ENCODE assay signal across 8 cellular contexts in genomic region chr17:78272181-78272913, GRCh38. TPM values are rescaled to one million over a fixed set of nuclear protein-coding genes. Genes with fewer than 3 reads are reported as not detected.
DNase-seq lines count a peak whose midpoint lies in the region; ATAC-seq and TF ChIP-seq lines count a peak whose summit lies in the region.

No MANE protein-coding gene starts in this region.

- H3K27me3 ChIP-seq in mammary epithelial cell (ENCODE audit: insufficient read depth, low read length) = peaks cover 6% of the 10 kb centered on the region
- H3K27me3 ChIP-seq in thyroid gland = no peaks in the 10 kb centered on the region
- H3K27me3 ChIP-seq in esophagus muscularis mucosa = peaks cover 0 to 47% (median 0%) of the 10 kb centered on the region in 4 donors

- peak overlapping the region; percentile 66 for H2AFZ ChIP-seq in mammary epithelial cell (ENCODE audit: low read depth, low read length)

- H3K9ac ChIP-seq in mammary epithelial cell (ENCODE audit: insufficient read depth, low read length) = no peak overlapping the region

- DNase-seq in mammary epithelial cell (peak; percentile 99), thyroid gland (peak; percentile 87 to 91), esophagus muscularis mucosa (ENCODE audit: extremely low spot score) (no peak)

- H3K4me3 ChIP-seq in mammary epithelial cell (replicated peaks in 1 of 3; ENCODE audit: insufficient read depth in 1 of 3, low read depth in 2 of 3, low read length in 3 of 3) (no peak overlapping the region), mesodermal cell (ENCODE audit: extremely low read depth, insufficient read depth, low read length, poor library complexity, severe bottlenecking) (no peak overlapping the region), thyroid gland (replicated peaks in 1 of 3) (no peak overlapping the region), esophagus muscularis mucosa (no peak overlapping the region)

- H3K36me3 ChIP-seq in mammary epithelial cell (ENCODE audit: insufficient read depth, low read length) (no peaks in the 10 kb centered on the region), mesodermal cell (ENCODE audit: control insufficient read depth, insufficient read depth, low read length) (no peaks in the 10 kb centered on the region), thyroid gland (no peaks in the 10 kb centered on the region), esophagus muscularis mucosa (no peaks in the 10 kb centered on the region)

- CTCF ChIA-PET in mammary epithelial cell (lab: Charles Lee; ENCODE audit: low non-redundant PET) = no interaction called here

- peak; percentile 51 for ATAC-seq in HG02798 (IDR thresholded peaks at IDR 0.05; ENCODE audit: poor library complexity, unreplicated experiment)
- peak; percentile 15; the same call in 1 of the 3 replicates for ATAC-seq in SK-N-SH treated with all-trans-retinoic acid at 6 μM for 48 hours
- ATAC-seq in HG03139 (IDR thresholded peaks at IDR 0.05; ENCODE audit: unreplicated experiment) = no peak
- ATAC-seq in HG03521 (IDR thresholded peaks at IDR 0.05; ENCODE audit: unreplicated experiment) = no peak

- peak overlapping the region; percentile 17 for H3K4me2 ChIP-seq in mammary epithelial cell (ENCODE audit: insufficient read depth, low read depth, low read length)

- H3K4me1 ChIP-seq in mammary epithelial cell (ENCODE audit: insufficient read depth, low read length) = peaks cover 4% of the 10 kb centered on the region
- peaks cover 49% of the 10 kb centered on the region for H3K4me1 ChIP-seq in mesodermal cell (ENCODE audit: control insufficient read depth, insufficient read depth, low read length, poor library complexity, severe bottlenecking)
- H3K4me1 ChIP-seq in thyroid gland = peaks cover 8 to 10% of the 10 kb centered on the region in 2 donors
- H3K4me1 ChIP-seq in esophagus muscularis mucosa = peaks cover 0 to 20% (median 15%) of the 10 kb centered on the region in 4 donors

- WGBS in mammary epithelial cell (ENCODE audit: low coverage, missing lambda C conversion rate) = 49% methylated on average over 17 of the region's 17 CpGs
- 51 to 57% methylated on average over 11 of the region's 17 CpGs for WGBS in mesodermal cell (ENCODE audit: insufficient coverage in 2 of 2), 2 experiments
- WGBS in thyroid gland, 2 donors = 33 to 38% methylated on average over 11 to 17 of the region's 17 CpGs
- WGBS in esophagus muscularis mucosa = 56% methylated on average over 14 of the region's 17 CpGs

- TF ChIP-seq POLR2A in thyroid gland (IDR thresholded peaks at IDR 0.05) (peak in 1 of 2 donors; percentile 78), esophagus muscularis mucosa (IDR thresholded peaks at IDR 0.05; ENCODE audit: low read depth) (no peak)

- H3K79me2 ChIP-seq in mammary epithelial cell (ENCODE audit: insufficient read depth, low read length) = no peaks in the 10 kb centered on the region

- TF ChIP-seq CTCF in mammary epithelial cell (conservative IDR thresholded peaks at IDR 0.05 in 1 of 2, IDR thresholded peaks at IDR 0.05 in 1 of 2; ENCODE audit: extremely low read depth in 1 of 2, insufficient read depth in 1 of 2, low read depth in 1 of 2, low read length in 2 of 2) (no peak), thyroid gland (IDR thresholded peaks at IDR 0.05) (no peak), esophagus muscularis mucosa (IDR thresholded peaks at IDR 0.05) (no peak)

- H3K27ac ChIP-seq in mammary epithelial cell (ENCODE audit: insufficient read depth, low read depth, low read length) (no peak overlapping the region), mesodermal cell (ENCODE audit: low read depth, low read length, severe bottlenecking) (peak overlapping the region; percentile 36), thyroid gland (peak overlapping the region; percentile 29 to 79 (median 77)), esophagus muscularis mucosa (replicated peaks in 1 of 4) (no peak overlapping the region)

- no peaks in the 10 kb centered on the region for H4K20me1 ChIP-seq in mammary epithelial cell (ENCODE audit: insufficient read depth, low read length)

- intact Hi-C loops in mammary epithelial cell (cut with micrococcal nuclease) = loop anchor here (5.0 kb wide), 1 partner anchor 150 kb away; no protein-coding TSS in a partner anchor
- intact Hi-C loops in thyroid gland (cut with DNase I) = no loop called here
- intact Hi-C loops in esophagus muscularis mucosa (cut with DNase I) = no loop called here

- dilution Hi-C loops in mammary epithelial cell (cut with HindIII; ENCODE audit: low sequenced_read_pairs) = no loop called here

- no peaks in the 10 kb centered on the region for H3K9me3 ChIP-seq in mammary epithelial cell (replicated peaks; ENCODE audit: insufficient read depth, low read length)
- H3K9me3 ChIP-seq in mesodermal cell (ENCODE audit: control insufficient read depth, low read length) = no peaks in the 10 kb centered on the region
- no peaks in the 10 kb centered on the region for H3K9me3 ChIP-seq in thyroid gland
- no peaks in the 10 kb centered on the region for H3K9me3 ChIP-seq in esophagus muscularis mucosa

- in situ Hi-C loops in mammary epithelial cell (cut with MboI; ENCODE audit: low sequenced_read_pairs in 2 of 2) = loop anchor here in 1 of 2 donors (25.0 kb wide), 1 partner anchor 160 kb away; no protein-coding TSS in a partner anchor

- TF ChIP-seq EP300 in esophagus muscularis mucosa (IDR thresholded peaks at IDR 0.05) = no peak

- no TSS peak for BruUV-seq in mammary epithelial cell (replicated peaks; lab: Mats Ljungman, UMichigan)

TF ChIP-seq in SK-N-SH treated with all-trans-retinoic acid at 6 μM for 48 hours, 23 proteins besides CTCF, POLR2A, EP300 and RAD21 (continues in another document):
- TF ChIP-seq ZNF8 (CRISPR knock-in tag; IDR thresholded peaks at IDR 0.05) = peak; percentile 32; the same call in 1 of the 2 replicates
- TF ChIP-seq ZFP3 (CRISPR knock-in tag; IDR thresholded peaks at IDR 0.05) = peak; percentile 90
- TF ChIP-seq, protein P1, sequence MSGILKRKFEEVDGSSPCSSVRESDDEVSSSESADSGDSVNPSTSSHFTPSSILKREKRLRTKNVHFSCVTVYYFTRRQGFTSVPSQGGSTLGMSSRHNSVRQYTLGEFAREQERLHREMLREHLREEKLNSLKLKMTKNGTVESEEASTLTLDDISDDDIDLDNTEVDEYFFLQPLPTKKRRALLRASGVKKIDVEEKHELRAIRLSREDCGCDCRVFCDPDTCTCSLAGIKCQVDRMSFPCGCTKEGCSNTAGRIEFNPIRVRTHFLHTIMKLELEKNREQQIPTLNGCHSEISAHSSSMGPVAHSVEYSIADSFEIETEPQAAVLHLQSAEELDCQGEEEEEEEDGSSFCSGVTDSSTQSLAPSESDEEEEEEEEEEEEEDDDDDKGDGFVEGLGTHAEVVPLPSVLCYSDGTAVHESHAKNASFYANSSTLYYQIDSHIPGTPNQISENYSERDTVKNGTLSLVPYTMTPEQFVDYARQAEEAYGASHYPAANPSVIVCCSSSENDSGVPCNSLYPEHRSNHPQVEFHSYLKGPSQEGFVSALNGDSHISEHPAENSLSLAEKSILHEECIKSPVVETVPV (CRISPR knock-in tag; IDR thresholded peaks at IDR 0.05) = no peak
- 0 out of 2 replicates have a peak, but pooled peaks have one; percentile 47 for TF ChIP-seq ZNF565 (CRISPR knock-in tag; conservative IDR thresholded peaks at IDR 0.05; ENCODE audit: low read depth)
- TF ChIP-seq TOX (CRISPR knock-in tag; IDR thresholded peaks at IDR 0.05; ENCODE audit: borderline replicate concordance) = no peak
- no peak; the same call in 1 of the 2 replicates for TF ChIP-seq TCF4 (CRISPR knock-in tag; IDR thresholded peaks at IDR 0.05; ENCODE audit: borderline replicate concordance)
- TF ChIP-seq, protein P2, sequence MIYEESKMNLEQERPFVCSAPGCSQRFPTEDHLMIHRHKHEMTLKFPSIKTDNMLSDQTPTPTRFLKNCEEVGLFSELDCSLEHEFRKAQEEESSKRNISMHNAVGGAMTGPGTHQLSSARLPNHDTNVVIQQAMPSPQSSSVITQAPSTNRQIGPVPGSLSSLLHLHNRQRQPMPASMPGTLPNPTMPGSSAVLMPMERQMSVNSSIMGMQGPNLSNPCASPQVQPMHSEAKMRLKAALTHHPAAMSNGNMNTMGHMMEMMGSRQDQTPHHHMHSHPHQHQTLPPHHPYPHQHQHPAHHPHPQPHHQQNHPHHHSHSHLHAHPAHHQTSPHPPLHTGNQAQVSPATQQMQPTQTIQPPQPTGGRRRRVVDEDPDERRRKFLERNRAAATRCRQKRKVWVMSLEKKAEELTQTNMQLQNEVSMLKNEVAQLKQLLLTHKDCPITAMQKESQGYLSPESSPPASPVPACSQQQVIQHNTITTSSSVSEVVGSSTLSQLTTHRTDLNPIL (CRISPR knock-in tag; IDR thresholded peaks at IDR 0.05; ENCODE audit: low read depth) = peak; percentile 49; the same call in 1 of the 2 replicates
- TF ChIP-seq ZC3H10 (CRISPR knock-in tag; IDR thresholded peaks at IDR 0.05) = no peak
- TF ChIP-seq SNAI2 (CRISPR knock-in tag; IDR thresholded peaks at IDR 0.05) = peak; percentile 98
- TF ChIP-seq ZNF70 (CRISPR knock-in tag; IDR thresholded peaks at IDR 0.05) = no peak

RNA-seq across cellular contexts. Expression of gene TMEM235, which starts 40.9 kb away (rescaled TPM):
- total RNA-seq in mammary epithelial cell = not detected
- not detected for polyA plus RNA-seq in mammary epithelial cell
- polyA minus RNA-seq in mammary epithelial cell = not detected
- not detected for polyA plus RNA-seq in mesodermal cell (2013, experiment 1 of 2)
- polyA plus RNA-seq in mesodermal cell (2013, experiment 2 of 2) = not detected
- total RNA-seq in thyroid gland = not detected
- total RNA-seq in esophagus muscularis mucosa = not detected

RNA-seq across cellular contexts. Expression of gene BIRC5, which starts 58.3 kb away (rescaled TPM):
- total RNA-seq in mammary epithelial cell = 10 to 100 TPM in 1 of 2 donors, under 1 TPM in 1; 0.83 to 44.8 TPM
- 52.0 TPM for polyA plus RNA-seq in mammary epithelial cell
- polyA minus RNA-seq in mammary epithelial cell = 33.8 TPM
- 67.6 TPM for polyA plus RNA-seq in mesodermal cell (2013, experiment 1 of 2)
- 73.0 TPM for polyA plus RNA-seq in mesodermal cell (2013, experiment 2 of 2)
- under 1 TPM in 3 of 4 donors, not detected in 1; 0.11 to 0.83 (median 0.13) TPM for total RNA-seq in thyroid gland
- total RNA-seq in esophagus muscularis mucosa = 1 to 10 TPM in 1 of 4 donors, under 1 TPM in 2, not detected in 1; under 0.01 to 2.0 (median 0.13) TPM

Comparison
In these comparisons a context has a peak if more than half of its experiments do, and no peak if none do; other contexts are left out.
1. ATAC-seq: peak in HG02798 (single experiment) and SK-N-SH treated with all-trans-retinoic acid at 6 μM for 48 hours (single experiment); none in HG03139 (single experiment) and HG03521 (single experiment).
2. H3K27ac ChIP-seq: peak in mesodermal cell (single experiment) and thyroid gland (3 of 3); none in mammary epithelial cell (single experiment) and esophagus muscularis mucosa (0 of 4).